In genomic region chr10:34612446-34612845, GRCh38 we compare ENCODE assay signal across 12 cellular contexts.
DNase-seq lines count a peak whose midpoint lies in the region; ATAC-seq, FAIRE-seq and TF ChIP-seq lines count a peak whose summit lies in the region.
"Had no signal": no experiment of that assay in that cellular context is flagged by ENCODE, and none has a peak within 500 bp of the region (broad histone marks: within the 10 kb centered on the region; RNA-seq: fewer than 3 reads in every experiment).

No MANE protein-coding gene starts in this region.

- no peak overlapping the region for H3K9ac ChIP-seq in mammary epithelial cell (ENCODE audit: insufficient read depth, low read length)

- no peak overlapping the region for H3K27ac ChIP-seq in mammary epithelial cell (ENCODE audit: insufficient read depth, low read depth, low read length)

- no peaks in the 10 kb centered on the region for H3K36me3 ChIP-seq in mammary epithelial cell (ENCODE audit: insufficient read depth, low read length)

- in situ Hi-C loops in mammary epithelial cell (cut with MboI; ENCODE audit: low sequenced_read_pairs in 2 of 2): loop anchor here in 1 of 2 donors (25.0 kb wide), 1 partner anchor 1300 kb away; no protein-coding TSS in a partner anchor

- no peak for ATAC-seq in GM21825 (IDR thresholded peaks at IDR 0.05; ENCODE audit: unreplicated experiment)

- no peak for TF ChIP-seq CTCF in mammary epithelial cell (conservative IDR thresholded peaks at IDR 0.05 in 1 of 2, IDR thresholded peaks at IDR 0.05 in 1 of 2; ENCODE audit: extremely low read depth in 1 of 2, insufficient read depth in 1 of 2, low read depth in 1 of 2, low read length in 2 of 2)

- H3K27me3 ChIP-seq in mammary epithelial cell (ENCODE audit: insufficient read depth, low read length): no peaks in the 10 kb centered on the region

- H4K20me1 ChIP-seq in mammary epithelial cell (ENCODE audit: insufficient read depth, low read length): no peaks in the 10 kb centered on the region

- CTCF ChIA-PET in mammary epithelial cell (lab: Charles Lee; ENCODE audit: low non-redundant PET): no interaction called here

- dilution Hi-C loops in mammary epithelial cell (cut with HindIII; ENCODE audit: low sequenced_read_pairs): no loop called here

- H3K4me2 ChIP-seq in mammary epithelial cell (ENCODE audit: insufficient read depth, low read depth, low read length): peak overlapping the region; percentile 21

- 96% methylated on average over 3 of the region's 3 CpGs for WGBS in mammary epithelial cell (ENCODE audit: low coverage, missing lambda C conversion rate)

- H3K4me1 ChIP-seq in mammary epithelial cell (ENCODE audit: insufficient read depth, low read length): peaks cover 5% of the 10 kb centered on the region

- intact Hi-C loops in mammary epithelial cell (cut with micrococcal nuclease): no loop called here

- BruUV-seq in mammary epithelial cell (replicated peaks; lab: Mats Ljungman, UMichigan): no TSS peak

- H3K4me3 ChIP-seq in mammary epithelial cell (replicated peaks in 1 of 3; ENCODE audit: insufficient read depth in 1 of 3, low read depth in 2 of 3, low read length in 3 of 3): no peak overlapping the region

- peaks cover 41% of the 10 kb centered on the region for H3K79me2 ChIP-seq in mammary epithelial cell (ENCODE audit: insufficient read depth, low read length)

- H3K9me3 ChIP-seq in mammary epithelial cell (replicated peaks; ENCODE audit: insufficient read depth, low read length): no peaks in the 10 kb centered on the region

- DNase-seq in EH (ENCODE audit: low read depth): peak; percentile 49
- no peak for DNase-seq in HTR-8/SVneo (ENCODE audit: insufficient read length, low spot score)
- DNase-seq in mammary epithelial cell: peak; percentile 51
- DNase-seq in iris pigment epithelial cell (ENCODE audit: low read depth): peak; percentile 55
- DNase-seq in NCI-H1694 (lab: John Stamatoyannopoulos, UW): no peak
- no peak for DNase-seq in cerebellar nuclear complex (lab: John Stamatoyannopoulos, UW)
- DNase-seq: CD4-positive, CD25-positive, alpha-beta regulatory T cell; Kasumi-1; NCI-H1417 treated with DMSO at 0.1 percent for 48 hours; NCI-H345 had no signal

- H2AFZ ChIP-seq in mammary epithelial cell (ENCODE audit: low read depth, low read length): no peak overlapping the region

- peak; percentile 92 for FAIRE-seq in HTR-8/SVneo (lab: Jason Lieb, UNC)
- FAIRE-seq: H1 had no signal

Comparison
In these comparisons a context has a peak if more than half of its experiments do, and no peak if none do; other contexts are left out.
1. DNase-seq: peak in EH (single experiment), mammary epithelial cell (single experiment) and iris pigment epithelial cell (single experiment); none in HTR-8/SVneo (single experiment), NCI-H1694 (single experiment) and cerebellar nuclear complex (0 of 2).